In genomic region chr22:15714125-15714524, GRCh38 we compare ENCODE assay signal across 3 cellular contexts. TPM values are rescaled to one million over a fixed set of nuclear protein-coding genes. Genes with fewer than 3 reads are reported as not detected.
"Had no signal": no experiment of that assay in that cellular context is flagged by ENCODE, and none has a peak within 500 bp of the region (broad histone marks: within the 10 kb centered on the region; RNA-seq: fewer than 3 reads in every experiment).

No MANE protein-coding gene starts in this region.

RNA-seq across cellular contexts. Expression of gene POTEH, which starts 24.3 kb away (rescaled TPM):
- polyA plus RNA-seq: GM23248, GM23338, H1 had no signal
